In the genomic region with DNA sequence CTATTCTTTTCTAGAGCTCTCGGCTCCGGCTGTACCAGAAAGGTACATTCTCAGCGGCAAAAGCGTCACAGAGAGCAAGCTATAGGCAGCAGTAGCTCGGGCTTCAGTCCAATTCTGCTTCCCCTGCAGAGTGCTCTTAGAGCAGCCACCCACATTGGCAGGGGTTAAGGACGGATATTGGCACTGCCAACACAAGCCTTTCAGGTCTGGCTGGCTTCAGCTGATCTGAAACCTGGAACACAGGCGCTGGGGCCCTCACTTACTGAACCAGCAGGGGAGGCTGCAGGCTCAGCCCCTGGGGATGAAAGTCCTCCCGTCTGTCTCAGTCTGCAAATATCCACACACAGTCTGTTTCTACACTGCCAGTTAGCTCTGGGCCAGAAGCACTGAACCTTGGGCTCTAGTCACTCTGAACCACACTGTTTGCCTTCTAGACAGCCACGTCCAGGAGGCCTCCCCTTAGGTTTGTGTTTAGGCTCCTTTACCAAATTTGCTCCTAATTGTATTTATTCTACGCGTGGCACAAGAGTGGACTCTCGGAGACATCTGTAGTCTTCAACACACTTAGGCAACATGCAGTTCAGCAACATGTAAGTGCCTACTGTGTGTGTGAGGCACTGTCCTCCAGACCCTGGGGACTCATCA, we compare ENCODE assay signal across 8 cellular contexts. TPM values are rescaled to one million over a fixed set of nuclear protein-coding genes. Genes with fewer than 3 reads are reported as not detected.
DNase-seq lines count a peak whose midpoint lies in the region; ATAC-seq and TF ChIP-seq lines count a peak whose summit lies in the region.

No MANE protein-coding gene starts in this region.

- no peak for TF ChIP-seq POLR2A in HCT116 (IDR thresholded peaks at IDR 0.05; ENCODE audit: borderline replicate concordance, extremely low read depth, insufficient read depth, insufficient read length)
- no peak for TF ChIP-seq POLR2A in stomach (IDR thresholded peaks at IDR 0.05)

- no peaks in the 10 kb centered on the region for H3K79me2 ChIP-seq in HCT116 (ENCODE audit: insufficient read depth, low read length)

- RAD21 ChIA-PET in HCT116 (lab: Charles Lee; ENCODE audit: low non-redundant PET in 1 of 2, low total read pairs in 2 of 2, uncharacterized antibody in 2 of 2, unreplicated experiment in 2 of 2) = no interaction called here

- TF ChIP-seq RAD21 in HCT116 (IDR thresholded peaks at IDR 0.05; ENCODE audit: low read depth) = peak; percentile 46

- peak; percentile 3 to 31 (median 7); a peak in 2 of 6 replicates for TF ChIP-seq CTCF in HCT116 (IDR thresholded peaks at IDR 0.05 in 2 of 3, conservative IDR thresholded peaks at IDR 0.05 in 1 of 3; ENCODE audit: borderline replicate concordance in 1 of 3, insufficient read depth in 1 of 3, low read depth in 2 of 3, low read length in 2 of 3)
- TF ChIP-seq CTCF in WI38 (IDR thresholded peaks at IDR 0.05; ENCODE audit: low read depth, low read length) = peak; percentile 98
- TF ChIP-seq CTCF in stomach (IDR thresholded peaks at IDR 0.05) = peak in 5 of 7 experiments; percentile 57 to 91 (median 67)

- H3K27ac Mint-ChIP-seq in activated CD4-positive, alpha-beta T cell treated with anti-CD3 and anti-CD28 coated beads for 36 hours = no peak overlapping the region
- no peak overlapping the region for H3K27ac Mint-ChIP-seq in activated naive CD4-positive, alpha-beta T cell treated with anti-CD3 and anti-CD28 coated beads, Interleukin-2, amount 50 U/mL, for 72 hours
- H3K27ac Mint-ChIP-seq in activated naive CD8-positive, alpha-beta T cell treated with anti-CD3 and anti-CD28 coated beads for 36 hours = no peak overlapping the region

- no peak overlapping the region for H3K4me3 ChIP-seq in HCT116 (replicated peaks in 1 of 2; ENCODE audit: low read depth in 1 of 2, low read length in 2 of 2)
- H3K4me3 ChIP-seq in WI38 (ENCODE audit: low read depth, low read length) = no peak overlapping the region
- H3K4me3 ChIP-seq in stomach = no peak overlapping the region

- no peak overlapping the region for H3K4me3 Mint-ChIP-seq in activated CD4-positive, alpha-beta T cell treated with anti-CD3 and anti-CD28 coated beads for 36 hours
- no peak overlapping the region for H3K4me3 Mint-ChIP-seq in activated naive CD8-positive, alpha-beta T cell treated with anti-CD3 and anti-CD28 coated beads for 36 hours

- no peaks in the 10 kb centered on the region for H3K9me3 Mint-ChIP-seq in activated CD4-positive, alpha-beta T cell treated with anti-CD3 and anti-CD28 coated beads for 36 hours (ENCODE audit: low read depth)
- H3K9me3 Mint-ChIP-seq in activated naive CD4-positive, alpha-beta T cell treated with anti-CD3 and anti-CD28 coated beads, Interleukin-2, amount 50 U/mL, for 72 hours = no peaks in the 10 kb centered on the region
- H3K9me3 Mint-ChIP-seq in activated naive CD8-positive, alpha-beta T cell treated with anti-CD3 and anti-CD28 coated beads for 36 hours = no peaks in the 10 kb centered on the region

- H3K9ac ChIP-seq in HCT116 (ENCODE audit: low read length) = no peak overlapping the region

- H3K4me1 Mint-ChIP-seq in activated CD4-positive, alpha-beta T cell treated with anti-CD3 and anti-CD28 coated beads for 36 hours = peaks cover 19% of the 10 kb centered on the region
- H3K4me1 Mint-ChIP-seq in activated naive CD8-positive, alpha-beta T cell treated with anti-CD3 and anti-CD28 coated beads for 36 hours = peaks cover 33% of the 10 kb centered on the region

- POLR2A ChIA-PET in HCT116 (lab: Charles Lee) = no interaction called here
- POLR2A ChIA-PET in activated CD4-positive, alpha-beta T cell treated with anti-CD3 and anti-CD28 coated beads for 36 hours (lab: Charles Lee) = interaction anchor here (0.5 to 0.7 kb wide), 3 partner anchors 50 to 193 kb away, joined by 3 to 11 read pairs (median 3); no protein-coding TSS in a partner anchor

- CTCF ChIA-PET in HCT116 (lab: Charles Lee) = interaction anchor here (1.0 to 1.4 kb wide), 2 partner anchors 109 to 150 kb away, joined by 3 to 7 read pairs; no protein-coding TSS in a partner anchor
- CTCF ChIA-PET in activated CD4-positive, alpha-beta T cell treated with anti-CD3 and anti-CD28 coated beads for 36 hours (lab: Charles Lee) = interaction anchor here (0.5 to 1.8 kb wide), 5 partner anchors 9 to 150 kb away, joined by 3 to 10 read pairs (median 3); no protein-coding TSS in a partner anchor

- intact Hi-C loops in HCT116 (cut with micrococcal nuclease) (no loop called here), left ventricle myocardium superior (cut with micrococcal nuclease) (loop anchor here (10.0 kb wide), 1 partner anchor 150 kb away; no protein-coding TSS in a partner anchor), stomach (cut with DNase I; ENCODE audit: low total_unique reads) (no loop called here)
- intact Hi-C loops in activated CD4-positive, alpha-beta T cell treated with anti-CD3 and anti-CD28 coated beads for 36 hours (cut with DNase I, micrococcal nuclease) = no loop called here

- no peaks in the 10 kb centered on the region for H4K20me1 ChIP-seq in HCT116 (ENCODE audit: insufficient read depth)

- H3K4me2 ChIP-seq in HCT116 (ENCODE audit: low read length) = no peak overlapping the region

- ATAC-seq in HCT116 = no peak
- ATAC-seq in left ventricle myocardium superior = peak; percentile 92
- ATAC-seq in activated CD4-positive, alpha-beta T cell treated with anti-CD3 and anti-CD28 coated beads for 36 hours = no peak
- ATAC-seq in activated naive CD4-positive, alpha-beta T cell treated with anti-CD3 and anti-CD28 coated beads, Interleukin-2, amount 50 U/mL, for 72 hours = no peak

- DNase-seq in HCT116 (ENCODE audit: low read depth, low spot score) = no peak
- DNase-seq in left ventricle myocardium superior = peak; percentile 86
- DNase-seq in stomach = peak; percentile 88
- no peak for DNase-seq in activated CD4-positive, alpha-beta T cell treated with anti-CD3 and anti-CD28 coated beads for 36 hours
- no peak for DNase-seq in activated naive CD4-positive, alpha-beta T cell treated with anti-CD3 and anti-CD28 coated beads, Interleukin-2, amount 50 U/mL, for 72 hours (ENCODE audit: low spot score in 2 of 2)
- no peak for DNase-seq in activated naive CD8-positive, alpha-beta T cell treated with anti-CD3 and anti-CD28 coated beads for 36 hours
- no peak for DNase-seq in activated naive CD4-positive, alpha-beta T cell treated with anti-CD3 and anti-CD28 coated beads, Interleukin-2, amount 50 U/mL, for 16 hours

- H3K27me3 ChIP-seq in HCT116 (ENCODE audit: insufficient read depth, low read length) (no peaks in the 10 kb centered on the region), stomach (no peaks in the 10 kb centered on the region)

- H3K27me3 Mint-ChIP-seq in activated CD4-positive, alpha-beta T cell treated with anti-CD3 and anti-CD28 coated beads for 36 hours = no peaks in the 10 kb centered on the region
- no peaks in the 10 kb centered on the region for H3K27me3 Mint-ChIP-seq in activated naive CD8-positive, alpha-beta T cell treated with anti-CD3 and anti-CD28 coated beads for 36 hours

- WGBS in stomach, 5 donors = 35 to 56% (median 41%) methylated on average over 11 to 12 of the region's 12 CpGs

- no TSS peak for BruUV-seq in HCT116 (replicated peaks; lab: Mats Ljungman, UMichigan)

- no peak for TF ChIP-seq EP300 in stomach (IDR thresholded peaks at IDR 0.05)

- H3K36me3 Mint-ChIP-seq in activated CD4-positive, alpha-beta T cell treated with anti-CD3 and anti-CD28 coated beads for 36 hours (ENCODE audit: low read depth) = peaks cover 8% of the 10 kb centered on the region
- no peaks in the 10 kb centered on the region for H3K36me3 Mint-ChIP-seq in activated naive CD4-positive, alpha-beta T cell treated with anti-CD3 and anti-CD28 coated beads, Interleukin-2, amount 50 U/mL, for 72 hours
- H3K36me3 Mint-ChIP-seq in activated naive CD8-positive, alpha-beta T cell treated with anti-CD3 and anti-CD28 coated beads for 36 hours = peaks cover 20% of the 10 kb centered on the region

- peaks cover 6 to 15% of the 10 kb centered on the region in 2 experiments; a peak in 3 of 4 replicates for H3K4me1 ChIP-seq in HCT116 (ENCODE audit: control insufficient read depth in 1 of 2, insufficient read depth in 2 of 2, low read length in 2 of 2)
- peaks cover 15 to 50% (median 37%) of the 10 kb centered on the region in 4 donors for H3K4me1 ChIP-seq in stomach

- no peaks in the 10 kb centered on the region for H3K9me2 ChIP-seq in HCT116 (ENCODE audit: insufficient read depth)

- H3K36me3 ChIP-seq in HCT116 (ENCODE audit: control insufficient read depth in 1 of 2, insufficient read depth in 2 of 2, low read length in 2 of 2) = no peaks in the 10 kb centered on the region
- no peaks in the 10 kb centered on the region for H3K36me3 ChIP-seq in stomach

- H3K27ac ChIP-seq in HCT116 (ENCODE audit: low read depth, low read length) (no peak overlapping the region), stomach (peak overlapping the region in 4 of 5 donors; percentile 16 to 63 (median 51))

- no peak overlapping the region for H2AFZ ChIP-seq in HCT116 (ENCODE audit: low read depth, low read length, poor library complexity, severe bottlenecking)

- H3K9me3 ChIP-seq in HCT116 (ENCODE audit: control insufficient read depth in 1 of 2, insufficient read depth in 1 of 2, low read depth in 1 of 2, low read length in 2 of 2) (no peaks in the 10 kb centered on the region), stomach (no peaks in the 10 kb centered on the region)

TF ChIP-seq in HCT116, 20 proteins besides CTCF, POLR2A, EP300 and RAD21 (continues in another document):
- TF ChIP-seq TCF7L2 (IDR thresholded peaks at IDR 0.05; ENCODE audit: borderline replicate concordance, extremely low read depth, insufficient read depth, insufficient read length) (no peak), ELF1 (IDR thresholded peaks at IDR 0.05; ENCODE audit: borderline replicate concordance, low read depth) (no peak), CBX3 (IDR thresholded peaks at IDR 0.05; ENCODE audit: low read depth) (no peak)

RNA-seq across cellular contexts. Expression of a gene that starts 40.1 kb away (rescaled TPM):
- total RNA-seq in HCT116 (2021; ENCODE audit: unreplicated experiment) (0.64 TPM), left ventricle myocardium superior (19.0 TPM), stomach (100 to 1,000 TPM in 1 of 5 donors, 10 to 100 TPM in 1, 1 to 10 TPM in 3; 7.6 to 107 (median 9.4) TPM)
- 0.21 and 0.52 TPM in 2 replicates for polyA plus RNA-seq in HCT116 (2012)
- polyA plus RNA-seq in stomach = 10 to 100 TPM in 1 of 3 donors, 1 to 10 TPM in 2; 1.5 to 11.2 (median 6.2) TPM
- total RNA-seq in activated CD4-positive, alpha-beta T cell treated with anti-CD3 and anti-CD28 coated beads for 36 hours = 10 to 100 TPM; 13.6 to 16.5 TPM
- total RNA-seq in activated naive CD4-positive, alpha-beta T cell treated with anti-CD3 and anti-CD28 coated beads, Interleukin-2, amount 50 U/mL, for 72 hours = 10 to 100 TPM; 36.8 to 41.8 TPM
- 10 to 100 TPM; 36.7 to 37.8 TPM for total RNA-seq in activated naive CD8-positive, alpha-beta T cell treated with anti-CD3 and anti-CD28 coated beads for 36 hours

RNA-seq across cellular contexts. Expression of a gene that starts 53.2 kb away (rescaled TPM):
- 27.3 TPM for total RNA-seq in HCT116 (2021; ENCODE audit: unreplicated experiment)
- polyA plus RNA-seq in HCT116 (2012) = 20.7 and 32.4 TPM in 2 replicates
- 14.4 TPM for total RNA-seq in left ventricle myocardium superior
- total RNA-seq in stomach = 10 to 100 TPM in 3 of 5 donors, 1 to 10 TPM in 1, not detected in 1; 3.1 to 31.9 (median 17.3) TPM
- 10 to 100 TPM; 60.3 to 83.4 (median 66.7) TPM for polyA plus RNA-seq in stomach
- 10 to 100 TPM; 31.4 to 38.6 TPM for total RNA-seq in activated CD4-positive, alpha-beta T cell treated with anti-CD3 and anti-CD28 coated beads for 36 hours
- 10 to 100 TPM; 21.8 to 30.7 TPM for total RNA-seq in activated naive CD4-positive, alpha-beta T cell treated with anti-CD3 and anti-CD28 coated beads, Interleukin-2, amount 50 U/mL, for 72 hours
- total RNA-seq in activated naive CD8-positive, alpha-beta T cell treated with anti-CD3 and anti-CD28 coated beads for 36 hours = 10 to 100 TPM; 38.4 to 39.0 TPM

Comparison
In these comparisons a context has a peak if more than half of its experiments do, and no peak if none do; other contexts are left out.
1. DNase-seq: peak in left ventricle myocardium superior (single experiment) and stomach (single experiment); none in HCT116 (single experiment), activated CD4-positive, alpha-beta T cell treated with anti-CD3 and anti-CD28 coated beads for 36 hours (single experiment), activated naive CD4-positive, alpha-beta T cell treated with anti-CD3 and anti-CD28 coated beads, Interleukin-2, amount 50 U/mL, for 72 hours (0 of 2), activated naive CD8-positive, alpha-beta T cell treated with anti-CD3 and anti-CD28 coated beads for 36 hours (single experiment) and activated naive CD4-positive, alpha-beta T cell treated with anti-CD3 and anti-CD28 coated beads, Interleukin-2, amount 50 U/mL, for 16 hours (single experiment).
2. CTCF ChIP-seq: peak in every context shown above with its lines; median percentile 98 in WI38; 67 in stomach; 7 in HCT116.